Comparison of ENCODE assay signal across 1 cellular context in genomic region chr19:17616961-17617806, GRCh38.
TF ChIP-seq lines count a peak whose summit lies in the region.

No MANE protein-coding gene starts in this region.

TF ChIP-seq in GM12878, 131 proteins besides CTCF, POLR2A, EP300 and RAD21 (continued from another document and continues in another):
- no peak for TF ChIP-seq CUX1 (IDR thresholded peaks at IDR 0.05; ENCODE audit: insufficient replicate concordance, low read depth, low read length)
- no peak for TF ChIP-seq ZBTB33 (IDR thresholded peaks at IDR 0.05)
- TF ChIP-seq NKRF (conservative IDR thresholded peaks at IDR 0.05), result no peak
- TF ChIP-seq KAT2A (conservative IDR thresholded peaks at IDR 0.05; ENCODE audit: control insufficient read depth, low read depth, low read length), result no peak
- TF ChIP-seq PBX3 (IDR thresholded peaks at IDR 0.05; ENCODE audit: insufficient replicate concordance, low read depth, low read length), result peak; percentile 89
- no peak for TF ChIP-seq SP1 (IDR thresholded peaks at IDR 0.05; ENCODE audit: low read depth, low read length)
- TF ChIP-seq RUNX3 (IDR thresholded peaks at IDR 0.05; ENCODE audit: low read length), result no peak
- TF ChIP-seq USF1 (IDR thresholded peaks at IDR 0.05; ENCODE audit: borderline replicate concordance, extremely low read length, insufficient read depth, low read depth, low read length), result no peak
- no peak for TF ChIP-seq ZBTB40 (IDR thresholded peaks at IDR 0.05; ENCODE audit: borderline replicate concordance)
- TF ChIP-seq ZNF687 (IDR thresholded peaks at IDR 0.05), result no peak
- TF ChIP-seq ZNF24 (IDR thresholded peaks at IDR 0.05), result no peak
- no peak for TF ChIP-seq ZBTB11 (CRISPR knock-in tag; IDR thresholded peaks at IDR 0.05)
- TF ChIP-seq CREB1 (IDR thresholded peaks at IDR 0.05; ENCODE audit: low read depth), result peak; percentile 69
- TF ChIP-seq ZNF384 (IDR thresholded peaks at IDR 0.05; ENCODE audit: borderline replicate concordance, low read depth, low read length), result no peak
- no peak for TF ChIP-seq PAX5 (IDR thresholded peaks at IDR 0.05; ENCODE audit: borderline replicate concordance, low read depth, low read length)
- no peak for TF ChIP-seq HSF1 (IDR thresholded peaks at IDR 0.05; ENCODE audit: low read depth, low read length)
- no peak for TF ChIP-seq RFX5 (IDR thresholded peaks at IDR 0.05; ENCODE audit: low read depth, low read length)
- TF ChIP-seq SMARCA5 (IDR thresholded peaks at IDR 0.05), result no peak
- TF ChIP-seq KLF5 (IDR thresholded peaks at IDR 0.05; ENCODE audit: partially characterized antibody), result no peak
- TF ChIP-seq NR2C1 (IDR thresholded peaks at IDR 0.05), result no peak
- TF ChIP-seq YY1 (IDR thresholded peaks at IDR 0.05; ENCODE audit: low read depth, low read length), result no peak
- no peak for TF ChIP-seq SUPT20H (IDR thresholded peaks at IDR 0.05; ENCODE audit: borderline replicate concordance, control insufficient read depth, low read depth, low read length)
- no peak for TF ChIP-seq SMC3 (IDR thresholded peaks at IDR 0.05; ENCODE audit: borderline replicate concordance, low read length)
- no peak for TF ChIP-seq ELK1 (IDR thresholded peaks at IDR 0.05; ENCODE audit: low read depth, low read length)
